Comparison of ENCODE assay signal across 15 cellular contexts in the genomic region with DNA sequence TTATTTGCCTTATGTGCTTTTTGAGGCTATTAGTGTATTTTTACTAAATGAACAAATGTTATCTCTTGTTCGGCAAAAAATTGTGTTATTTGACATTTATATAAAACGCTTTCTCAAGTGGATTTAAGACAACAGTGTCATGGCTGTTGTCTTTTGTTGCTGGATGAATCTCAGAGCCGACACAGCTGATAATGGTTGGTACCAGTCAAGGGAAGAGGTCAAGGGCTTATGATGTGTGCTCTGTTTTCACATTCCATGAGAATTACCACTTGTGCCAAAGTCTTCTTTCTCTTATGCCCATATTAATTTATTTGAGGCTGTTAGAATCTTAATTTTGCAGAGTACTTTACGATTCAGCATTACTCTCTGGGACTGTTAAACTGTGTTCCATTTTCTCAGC.
"Had no signal": no experiment of that assay in that cellular context is flagged by ENCODE, and none has a peak within 500 bp of the region (broad histone marks: within the 10 kb centered on the region; RNA-seq: fewer than 3 reads in every experiment).

No MANE protein-coding gene starts in this region.

- H3K27me3 ChIP-seq: brain microvascular endothelial cell, gastrocnemius medialis, tibial nerve, uterus had no signal

- DNase-seq: activated CD4-positive, alpha-beta T cell treated with anti-CD3 and anti-CD28 coated beads for 36 hours; activated CD4-positive, alpha-beta T cell treated with anti-CD3 and anti-CD28 coated beads, Interleukin-2, amount 50 U/mL, for 48 hours; activated naive CD4-positive, alpha-beta T cell treated with Interleukin-2 at 50 U/mL for 16 hours; brain microvascular endothelial cell; cortex of kidney; erythroblast; gastrocnemius medialis; stimulated activated CD4-positive, alpha-beta T cell treated with anti-CD3 and anti-CD28 coated beads, Interleukin-1b, Interleukin-23, amount 100 ng/mL, for 48 hours; stimulated activated naive CD4-positive, alpha-beta T cell treated with Interleukin-2 at 50 U/mL for 16 hours; uterus had no signal

- ATAC-seq: activated CD4-positive, alpha-beta T cell treated with anti-CD3 and anti-CD28 coated beads for 36 hours; gastrocnemius medialis; sciatic nerve; WTC11 had no signal

- H3K4me1 ChIP-seq: gastrocnemius medialis, uterus had no signal

- H3K9me3 ChIP-seq: gastrocnemius medialis, tibial nerve, uterus had no signal

- H3K36me3 ChIP-seq: brain microvascular endothelial cell, gastrocnemius medialis, tibial nerve, uterus had no signal

- H3K4me3 ChIP-seq: gastrocnemius medialis, lung, SK-N-MC, tibial nerve, uterus had no signal

- H3K27ac ChIP-seq: brain microvascular endothelial cell, gastrocnemius medialis, SK-N-MC had no signal
